In genomic region chr2:62200291-62200841, GRCh38 we compare ENCODE assay signal across 14 cellular contexts. TPM values are rescaled to one million over a fixed set of nuclear protein-coding genes. Genes with fewer than 3 reads are reported as not detected.
DNase-seq lines count a peak whose midpoint lies in the region; ATAC-seq, FAIRE-seq and TF ChIP-seq lines count a peak whose summit lies in the region.
"Had no signal": no experiment of that assay in that cellular context is flagged by ENCODE, and none has a peak within 500 bp of the region (broad histone marks: within the 10 kb centered on the region; RNA-seq: fewer than 3 reads in every experiment).

No MANE protein-coding gene starts in this region.

- DNase-seq in CD4-positive, alpha-beta T cell: no peak
- DNase-seq in GM12892 (ENCODE audit: insufficient read length) (no peak), activated B cell treated with CpG ODN at 0.5 μM for 24 hours (no peak), lower lobe of right lung (no peak), BE2C (no peak), aorta (no peak)
- DNase-seq: GF-D8; NCI-H1694 treated with DMSO at 0.1 percent for 48 hours; stimulated activated CD4-positive, alpha-beta T cell treated with anti-CD3 and anti-CD28 coated beads, Interleukin-2, amount 100 ng/mL, for 48 hours had no signal

- H3K4me3 ChIP-seq in lower lobe of right lung: no peak overlapping the region
- no peak overlapping the region for H3K4me3 ChIP-seq in BE2C (ENCODE audit: low read depth, low read length)
- H3K4me3 ChIP-seq in aorta (ENCODE audit: low read length in 2 of 2): no peak overlapping the region
- no peak overlapping the region for H3K4me3 ChIP-seq in gastroesophageal sphincter
- H3K4me3 ChIP-seq: breast epithelium had no signal

- no peak for TF ChIP-seq CTCF in CD4-positive, alpha-beta T cell (IDR thresholded peaks at IDR 0.05)
- TF ChIP-seq CTCF in activated B cell treated with CpG ODN at 0.5 μM for 24 hours (IDR thresholded peaks at IDR 0.05): no peak
- no peak for TF ChIP-seq CTCF in lower lobe of right lung (IDR thresholded peaks at IDR 0.05)
- TF ChIP-seq CTCF in BE2C (IDR thresholded peaks at IDR 0.05; ENCODE audit: low read depth, low read length): no peak
- TF ChIP-seq CTCF in gastroesophageal sphincter (IDR thresholded peaks at IDR 0.05): no peak

- CTCF ChIA-PET in CD4-positive, alpha-beta T cell (lab: Charles Lee): interaction anchor here (1.0 kb wide), 1 partner anchor 9 kb away, joined by 3 read pairs; no protein-coding TSS in a partner anchor
- CTCF ChIA-PET in activated B cell treated with CpG ODN at 0.5 μM for 24 hours (lab: Charles Lee): interaction anchor here (1.0 to 1.6 kb wide), 3 partner anchors 9 to 207 kb away, joined by 4 to 5 read pairs (median 4); no protein-coding TSS in a partner anchor

- peak; percentile 80 for FAIRE-seq in GM12892 (lab: Jason Lieb, UNC)
- FAIRE-seq: TTC549 had no signal

- H3K27me3 ChIP-seq in CD4-positive, alpha-beta T cell (ENCODE audit: control insufficient read depth, insufficient read depth, low read length): no peaks in the 10 kb centered on the region
- H3K27me3 ChIP-seq in lower lobe of right lung (ENCODE audit: low read depth) (no peaks in the 10 kb centered on the region), BE2C (no peaks in the 10 kb centered on the region), aorta (ENCODE audit: control insufficient read depth in 1 of 2, insufficient read depth in 2 of 2, low read length in 1 of 2) (no peaks in the 10 kb centered on the region), gastroesophageal sphincter (no peaks in the 10 kb centered on the region)
- H3K27me3 ChIP-seq: breast epithelium had no signal

- POLR2A ChIA-PET in CD4-positive, alpha-beta T cell (lab: Charles Lee): interaction anchor here (1.0 to 1.4 kb wide), 2 partner anchors 9 to 12 kb away, joined by 3 to 4 read pairs; no protein-coding TSS in a partner anchor
- POLR2A ChIA-PET in activated B cell treated with CpG ODN at 0.5 μM for 24 hours (lab: Charles Lee): interaction anchor here (0.5 to 0.6 kb wide), 2 partner anchors 145 to 151 kb away, joined by 4 to 7 read pairs; no protein-coding TSS in a partner anchor

- H3K9me3 ChIP-seq in CD4-positive, alpha-beta T cell (ENCODE audit: control insufficient read depth, low read length): no peaks in the 10 kb centered on the region
- H3K9me3 ChIP-seq in lower lobe of right lung: no peaks in the 10 kb centered on the region
- H3K9me3 ChIP-seq in BE2C: no peaks in the 10 kb centered on the region
- no peaks in the 10 kb centered on the region for H3K9me3 ChIP-seq in aorta (ENCODE audit: control insufficient read depth, low read length)
- H3K9me3 ChIP-seq in gastroesophageal sphincter: no peaks in the 10 kb centered on the region
- H3K9me3 ChIP-seq: breast epithelium had no signal

- peak overlapping the region; percentile 76 for H3K27ac Mint-ChIP-seq in CD4-positive, alpha-beta T cell
- H3K27ac Mint-ChIP-seq in activated B cell treated with CpG ODN at 0.5 μM for 24 hours: peak overlapping the region; percentile 57

- peaks cover 6% of the 10 kb centered on the region for H3K36me3 Mint-ChIP-seq in CD4-positive, alpha-beta T cell (ENCODE audit: low read depth)
- peaks cover 9% of the 10 kb centered on the region for H3K36me3 Mint-ChIP-seq in activated B cell treated with CpG ODN at 0.5 μM for 24 hours (ENCODE audit: low read depth)

- peaks cover 74% of the 10 kb centered on the region for H3K4me1 ChIP-seq in lower lobe of right lung
- no peaks in the 10 kb centered on the region for H3K4me1 ChIP-seq in BE2C
- H3K4me1 ChIP-seq in aorta (ENCODE audit: control insufficient read depth in 1 of 2, insufficient read depth in 2 of 2, low read length in 2 of 2): peaks cover 0 to 6% of the 10 kb centered on the region in 2 donors
- peaks cover 0 to 79% (median 8%) of the 10 kb centered on the region in 3 donors for H3K4me1 ChIP-seq in gastroesophageal sphincter
- H3K4me1 ChIP-seq: breast epithelium had no signal

- no peak overlapping the region for H3K27ac ChIP-seq in CD4-positive, alpha-beta T cell (ENCODE audit: low read depth, low read length)
- H3K27ac ChIP-seq in lower lobe of right lung (peak overlapping the region; percentile 27), aorta (ENCODE audit: low read depth in 1 of 2, low read length in 2 of 2) (no peak overlapping the region), gastroesophageal sphincter (no peak overlapping the region)
- H3K27ac ChIP-seq: breast epithelium had no signal

- H3K36me3 ChIP-seq in lower lobe of right lung: no peaks in the 10 kb centered on the region
- H3K36me3 ChIP-seq in BE2C: no peaks in the 10 kb centered on the region
- no peaks in the 10 kb centered on the region for H3K36me3 ChIP-seq in aorta (ENCODE audit: control insufficient read depth in 1 of 2, insufficient read depth in 2 of 2, low read length in 1 of 2)
- H3K36me3 ChIP-seq in gastroesophageal sphincter: no peaks in the 10 kb centered on the region
- H3K36me3 ChIP-seq: breast epithelium had no signal

- ATAC-seq in CD4-positive, alpha-beta T cell (ENCODE audit: poor library complexity): peak; percentile 13
- ATAC-seq in activated B cell treated with CpG ODN at 0.5 μM for 24 hours (ENCODE audit: low read depth): no peak
- no peak for ATAC-seq in lower lobe of right lung
- no peak for ATAC-seq in aorta (ENCODE audit: low FRiP score)
- no peak for ATAC-seq in GM18511 (IDR thresholded peaks at IDR 0.05; ENCODE audit: unreplicated experiment)
- no peak for ATAC-seq in gastroesophageal sphincter
- ATAC-seq: Right ventricle myocardium inferior had no signal

- TF ChIP-seq EP300 in gastroesophageal sphincter (IDR thresholded peaks at IDR 0.05): no peak

- H3K9me3 Mint-ChIP-seq in CD4-positive, alpha-beta T cell: no peaks in the 10 kb centered on the region
- no peaks in the 10 kb centered on the region for H3K9me3 Mint-ChIP-seq in activated B cell treated with CpG ODN at 0.5 μM for 24 hours

- TF ChIP-seq POLR2A in GM12892 (IDR thresholded peaks at IDR 0.05; ENCODE audit: low read depth, low read length): no peak
- no peak for TF ChIP-seq POLR2A in gastroesophageal sphincter (IDR thresholded peaks at IDR 0.05)

- H3K4me3 Mint-ChIP-seq in CD4-positive, alpha-beta T cell: peak overlapping the region; percentile 95
- peak overlapping the region; percentile 50 for H3K4me3 Mint-ChIP-seq in activated B cell treated with CpG ODN at 0.5 μM for 24 hours

- no peaks in the 10 kb centered on the region for H3K27me3 Mint-ChIP-seq in CD4-positive, alpha-beta T cell
- no peaks in the 10 kb centered on the region for H3K27me3 Mint-ChIP-seq in activated B cell treated with CpG ODN at 0.5 μM for 24 hours

- H3K4me1 Mint-ChIP-seq in CD4-positive, alpha-beta T cell (ENCODE audit: low read depth): peaks cover 71% of the 10 kb centered on the region
- H3K4me1 Mint-ChIP-seq in activated B cell treated with CpG ODN at 0.5 μM for 24 hours: peaks cover 73% of the 10 kb centered on the region

- WGBS in aorta, 2 donors: 89% methylated on average over 4 of the region's 4 CpGs
- 83 to 92% methylated on average over 4 of the region's 4 CpGs for WGBS in gastroesophageal sphincter (ENCODE audit: low coverage in 1 of 2), 2 donors

- intact Hi-C loops in CD4-positive, alpha-beta T cell (cut with DNase I, micrococcal nuclease): loop anchor here in 1 of 2 experiments (1.0 kb wide), 1 partner anchor 21 kb away; no protein-coding TSS in a partner anchor
- intact Hi-C loops in activated B cell treated with CpG ODN at 0.5 μM for 24 hours (cut with micrococcal nuclease) (loop anchor here (1.0 kb wide), 1 partner anchor 212 kb away; no protein-coding TSS in a partner anchor), lower lobe of right lung (cut with DNase I) (no loop called here), aorta (cut with DNase I) (no loop called here)

RNA-seq across cellular contexts. Expression of gene B3GNT2, which starts 4.5 kb away (rescaled TPM):
- total RNA-seq in CD4-positive, alpha-beta T cell: 10 to 100 TPM; 47.7 TPM
- 65.4 TPM for polyA plus RNA-seq in GM12892 (2012; ENCODE audit: missing spikeins)
- total RNA-seq in activated B cell treated with CpG ODN at 0.5 μM for 24 hours (34.0 and 34.9 TPM in 2 replicates), lower lobe of right lung (38.0 TPM), aorta (10 to 100 TPM; 16.4 to 26.0 TPM), gastroesophageal sphincter (10 to 100 TPM; 10.5 to 24.7 (median 14.1) TPM)
- 8.0 TPM for polyA plus RNA-seq in BE2C (2012; ENCODE audit: insufficient read depth, insufficient read length, low read depth)
- 10 to 100 TPM; 17.0 to 29.1 TPM for polyA plus RNA-seq in aorta
